ENCODE assay signal across 8 cellular contexts in genomic region chr14:60657609-60657983, GRCh38. TPM values are rescaled to one million over a fixed set of nuclear protein-coding genes. Genes with fewer than 3 reads are reported as not detected.
A peak's percentile ranks its signal among the peaks of the same experiment; 100 is the strongest.
DNase-seq lines count a peak whose midpoint lies in the region; ATAC-seq and TF ChIP-seq lines count a peak whose summit lies in the region.

No MANE protein-coding gene starts in this region.

- H3K4me3 ChIP-seq in KMS-11 (IDR thresholded peaks at IDR 0.05; ENCODE audit: insufficient read depth, low read depth, low read length) (no peak overlapping the region), osteoblast (ENCODE audit: insufficient read depth, low read length) (peak overlapping the region; percentile 89)
- peak overlapping the region; percentile 58 for H3K4me3 ChIP-seq in effector memory CD4-positive, alpha-beta T cell (ENCODE audit: insufficient read depth, low read depth, low read length, poor library complexity, severe bottlenecking)

- H3K27me3 ChIP-seq in KMS-11 (ENCODE audit: insufficient read depth, low read depth) (peaks cover 6% of the 10 kb centered on the region), osteoblast (ENCODE audit: insufficient read depth, low read length) (no peaks in the 10 kb centered on the region)
- peaks cover 31% of the 10 kb centered on the region for H3K27me3 ChIP-seq in effector memory CD4-positive, alpha-beta T cell (replicated peaks; ENCODE audit: control insufficient read depth, insufficient read depth, low read length, poor library complexity, severe bottlenecking)

- peak overlapping the region; percentile 98 for H2AFZ ChIP-seq in KMS-11 (ENCODE audit: low read depth)
- peak overlapping the region; percentile 97 for H2AFZ ChIP-seq in osteoblast (ENCODE audit: low read length)

- H4K20me1 ChIP-seq in KMS-11 (ENCODE audit: insufficient read depth), result no peaks in the 10 kb centered on the region
- no peaks in the 10 kb centered on the region for H4K20me1 ChIP-seq in osteoblast (ENCODE audit: insufficient read depth, low read length)

- peak overlapping the region; percentile 81 for H3K4me2 ChIP-seq in KMS-11
- peak overlapping the region; percentile 86 for H3K4me2 ChIP-seq in osteoblast (ENCODE audit: insufficient read depth, low read length)

- H3K27ac ChIP-seq in KMS-11, result peak overlapping the region; percentile 24; the same call in 1 of the 2 replicates
- H3K27ac ChIP-seq in effector memory CD4-positive, alpha-beta T cell (ENCODE audit: insufficient read depth, low read length, poor library complexity, severe bottlenecking), result no peak overlapping the region
- H3K27ac ChIP-seq in osteoblast (ENCODE audit: low read depth, low read length), result peak overlapping the region; percentile 88

- TF ChIP-seq CTCF in KMS-11 (conservative IDR thresholded peaks at IDR 0.05; ENCODE audit: low read depth, low read length) (no peak), osteoblast (IDR thresholded peaks at IDR 0.05; ENCODE audit: extremely low read depth, low read depth, low read length) (no peak), GM10266 (IDR thresholded peaks at IDR 0.05; ENCODE audit: control insufficient read depth, insufficient read depth, low read depth, missing control alignments) (no peak)

- ATAC-seq in GM18520 (IDR thresholded peaks at IDR 0.05; ENCODE audit: unreplicated experiment) (no peak), GM19452 (IDR thresholded peaks at IDR 0.05; ENCODE audit: unreplicated experiment) (no peak)

- DNase-seq in COLO668 (lab: John Stamatoyannopoulos, UW; ENCODE audit: unreplicated experiment) (peak; percentile 69), osteoblast (ENCODE audit: insufficient read length, low spot score, missing footprints) (peak; percentile 87), GM10266 (ENCODE audit: extremely low spot score) (no peak), NAMALWA (ENCODE audit: low spot score) (no peak)
- DNase-seq in effector memory CD4-positive, alpha-beta T cell, result no peak

- H3K9me3 ChIP-seq in effector memory CD4-positive, alpha-beta T cell (ENCODE audit: control insufficient read depth, low read length), result no peaks in the 10 kb centered on the region
- H3K9me3 ChIP-seq in osteoblast (ENCODE audit: low read depth, low read length), result no peaks in the 10 kb centered on the region

- H3K4me1 ChIP-seq in KMS-11 (ENCODE audit: low read depth, poor library complexity, severe bottlenecking), result no peaks in the 10 kb centered on the region
- peaks cover 17% of the 10 kb centered on the region for H3K4me1 ChIP-seq in effector memory CD4-positive, alpha-beta T cell (ENCODE audit: control insufficient read depth, insufficient read depth, low read length, poor library complexity, severe bottlenecking)
- peaks cover 18% of the 10 kb centered on the region for H3K4me1 ChIP-seq in osteoblast (ENCODE audit: insufficient read depth, low read length)

- peak overlapping the region; percentile 56; the same call in 1 of the 2 replicates for H3K9ac ChIP-seq in KMS-11

- H3K79me2 ChIP-seq in KMS-11 (ENCODE audit: insufficient read depth, low read depth) (no peaks in the 10 kb centered on the region), osteoblast (ENCODE audit: insufficient read depth, low read length) (no peaks in the 10 kb centered on the region)

- H3K36me3 ChIP-seq in KMS-11 (ENCODE audit: insufficient read depth), result no peaks in the 10 kb centered on the region
- no peaks in the 10 kb centered on the region for H3K36me3 ChIP-seq in effector memory CD4-positive, alpha-beta T cell (ENCODE audit: control insufficient read depth, insufficient read depth, low read length)
- no peaks in the 10 kb centered on the region for H3K36me3 ChIP-seq in osteoblast (ENCODE audit: insufficient read depth, low read length)

RNA-seq across cellular contexts. Expression of gene SIX1, which starts 8.3 kb away (rescaled TPM):
- 18.1 and 21.5 TPM in 2 replicates for total RNA-seq in osteoblast

Comparison
In these comparisons a context has a peak if more than half of its experiments do, and no peak if none do; other contexts are left out.
1. DNase-seq: peak in COLO668 (single experiment) and osteoblast (single experiment); none in effector memory CD4-positive, alpha-beta T cell (0 of 3), GM10266 (single experiment) and NAMALWA (single experiment).